21 cellular contexts compared by ENCODE assay signal in genomic region chr2:96427169-96427568, GRCh38.
DNase-seq lines count a peak whose midpoint lies in the region; ATAC-seq and TF ChIP-seq lines count a peak whose summit lies in the region.
"Had no signal": no experiment of that assay in that cellular context is flagged by ENCODE, and none has a peak within 500 bp of the region (broad histone marks: within the 10 kb centered on the region; RNA-seq: fewer than 3 reads in every experiment).

No MANE protein-coding gene starts in this region.

- CTCF ChIA-PET in MCF 10A (lab: Yijun Ruan, JAX) (interaction anchor here (1.0 to 1.5 kb wide), 3 partner anchors 20 to 253 kb away, joined by 3 to 10 read pairs (median 4); no protein-coding TSS in a partner anchor), PC-3 (lab: Charles Lee) (no interaction called here)

- peaks cover 10% of the 10 kb centered on the region for H3K4me1 Mint-ChIP-seq in MCF 10A (ENCODE audit: insufficient read depth, unreplicated experiment)

- H3K27ac Mint-ChIP-seq in MCF 10A (ENCODE audit: low read depth, unreplicated experiment), result peak overlapping the region; percentile 60
- H3K27ac Mint-ChIP-seq: CD4-positive, alpha-beta T cell had no signal

- TF ChIP-seq CTCF in MCF 10A (IDR thresholded peaks at IDR 0.05; ENCODE audit: unreplicated experiment), result no peak
- TF ChIP-seq CTCF in breast epithelium (IDR thresholded peaks at IDR 0.05), result no peak
- no peak for TF ChIP-seq CTCF in PC-3 (conservative IDR thresholded peaks at IDR 0.05; ENCODE audit: low read depth, low read length)

- no peaks in the 10 kb centered on the region for H4K20me1 ChIP-seq in PC-3 (ENCODE audit: low read length)
- H4K20me1 ChIP-seq: BLaER1 treated with 17β-estradiol and CSF1 and Interleukin-3, amounts not matched to agents 10 nM and 100 nM had no signal

- H3K9ac ChIP-seq in PC-3 (ENCODE audit: low read length), result no peak overlapping the region
- H3K9ac ChIP-seq: BLaER1 treated with 17β-estradiol and CSF1 and Interleukin-3, amounts not matched to agents 10 nM and 100 nM had no signal

- no peaks in the 10 kb centered on the region for H3F3A ChIP-seq in PC-3 (ENCODE audit: low read length, unreplicated experiment)

- H3K27me3 Mint-ChIP-seq in MCF 10A (ENCODE audit: insufficient read depth, unreplicated experiment), result no peaks in the 10 kb centered on the region

- DNase-seq in MCF 10A (ENCODE audit: unreplicated experiment), result no peak
- DNase-seq in breast epithelium (ENCODE audit: low spot score in 2 of 2), result no peak
- no peak for DNase-seq in PC-3
- no peak for DNase-seq in epithelial cell of prostate (ENCODE audit: low read depth, low spot score)
- no peak for DNase-seq in SK-N-DZ (ENCODE audit: low spot score)
- DNase-seq in NCI-H345 (lab: John Stamatoyannopoulos, UW), result no peak
- DNase-seq: CD4-positive, alpha-beta T cell; GOT3; KBM-7; NCI-H1105 treated with DMSO at 0.1 percent for 48 hours; NCI-H146; NCI-H1930; NCI-H2107; NCI-H446; NCI-H524 treated with DMSO at 0.1 percent for 48 hours; NCI-H774; SIG-M5 had no signal

- H3K27me3 ChIP-seq in breast epithelium (no peaks in the 10 kb centered on the region), PC-3 (ENCODE audit: low read length) (no peaks in the 10 kb centered on the region)
- H3K27me3 ChIP-seq: BLaER1 treated with 17β-estradiol and CSF1 and Interleukin-3, amounts not matched to agents 10 nM and 100 nM; MG63 had no signal

- ATAC-seq in PC-3, result no peak
- ATAC-seq in GM19455 (IDR thresholded peaks at IDR 0.05; ENCODE audit: unreplicated experiment), result no peak

- H3K9me3 ChIP-seq in breast epithelium (peaks cover 0 to 6% of the 10 kb centered on the region in 2 donors), PC-3 (ENCODE audit: low read length) (0 out of 2 replicates have a peak, but pooled peaks cover 3% of the 10 kb centered on the region)

- H3K27ac ChIP-seq in breast epithelium (peak overlapping the region in 1 of 2 donors; percentile 34), PC-3 (ENCODE audit: low read length) (peak overlapping the region; percentile 67), epithelial cell of prostate (peak overlapping the region; percentile 60)
- H3K27ac ChIP-seq: BLaER1 treated with 17β-estradiol and CSF1 and Interleukin-3, amounts not matched to agents 10 nM and 100 nM had no signal

- H3K36me3 Mint-ChIP-seq in MCF 10A (ENCODE audit: insufficient read depth, unreplicated experiment), result no peaks in the 10 kb centered on the region

- no peaks in the 10 kb centered on the region for H3K36me3 ChIP-seq in breast epithelium
- no peaks in the 10 kb centered on the region for H3K36me3 ChIP-seq in PC-3 (ENCODE audit: low read depth, low read length)
- H3K36me3 ChIP-seq: HAP-1, MG63 had no signal

- intact Hi-C loops in MCF 10A (cut with micrococcal nuclease), result no loop called here
- intact Hi-C loops in breast epithelium (cut with DNase I; ENCODE audit: low total_unique reads), result no loop called here
- intact Hi-C loops in PC-3 (cut with micrococcal nuclease), result no loop called here

- peak overlapping the region; percentile 43; the same call in 1 of the 2 replicates for H3K4me2 ChIP-seq in PC-3 (ENCODE audit: low read length)

- H3K9me2 ChIP-seq in PC-3 (replicated peaks; ENCODE audit: low read length), result no peaks in the 10 kb centered on the region

- TF ChIP-seq POLR2A in breast epithelium (IDR thresholded peaks at IDR 0.05), result no peak

- no peaks in the 10 kb centered on the region for H3K79me2 ChIP-seq in PC-3 (ENCODE audit: low read length)

- no peak overlapping the region for H3K4me3 Mint-ChIP-seq in MCF 10A (ENCODE audit: unreplicated experiment)
- H3K4me3 Mint-ChIP-seq: CD4-positive, alpha-beta T cell had no signal

- no peak overlapping the region for H2AFZ ChIP-seq in PC-3 (ENCODE audit: low read length)

- H3K4me1 ChIP-seq in breast epithelium, result no peaks in the 10 kb centered on the region
- peaks cover 28% of the 10 kb centered on the region for H3K4me1 ChIP-seq in PC-3 (ENCODE audit: insufficient read depth, low read length)
- H3K4me1 ChIP-seq: HAP-1 had no signal

- H3K4me3 ChIP-seq in breast epithelium (no peak overlapping the region), PC-3 (ENCODE audit: low read length) (no peak overlapping the region)
- H3K4me3 ChIP-seq: BLaER1 treated with 17β-estradiol and CSF1 and Interleukin-3, amounts not matched to agents 10 nM and 100 nM; HAP-1; MG63 had no signal

- no TSS peak for BruUV-seq in MCF 10A (replicated peaks; lab: Mats Ljungman, UMichigan)
- no TSS peak for BruUV-seq in PC-3 (replicated peaks; lab: Mats Ljungman, UMichigan)

- POLR2A ChIA-PET in MCF 10A (lab: Yijun Ruan, JAX) (no interaction called here), PC-3 (lab: Charles Lee; ENCODE audit: unreplicated experiment) (no interaction called here)

- no peaks in the 10 kb centered on the region for H3K9me3 Mint-ChIP-seq in MCF 10A (ENCODE audit: unreplicated experiment)
- H3K9me3 Mint-ChIP-seq: CD4-positive, alpha-beta T cell had no signal
